In the genomic region with DNA sequence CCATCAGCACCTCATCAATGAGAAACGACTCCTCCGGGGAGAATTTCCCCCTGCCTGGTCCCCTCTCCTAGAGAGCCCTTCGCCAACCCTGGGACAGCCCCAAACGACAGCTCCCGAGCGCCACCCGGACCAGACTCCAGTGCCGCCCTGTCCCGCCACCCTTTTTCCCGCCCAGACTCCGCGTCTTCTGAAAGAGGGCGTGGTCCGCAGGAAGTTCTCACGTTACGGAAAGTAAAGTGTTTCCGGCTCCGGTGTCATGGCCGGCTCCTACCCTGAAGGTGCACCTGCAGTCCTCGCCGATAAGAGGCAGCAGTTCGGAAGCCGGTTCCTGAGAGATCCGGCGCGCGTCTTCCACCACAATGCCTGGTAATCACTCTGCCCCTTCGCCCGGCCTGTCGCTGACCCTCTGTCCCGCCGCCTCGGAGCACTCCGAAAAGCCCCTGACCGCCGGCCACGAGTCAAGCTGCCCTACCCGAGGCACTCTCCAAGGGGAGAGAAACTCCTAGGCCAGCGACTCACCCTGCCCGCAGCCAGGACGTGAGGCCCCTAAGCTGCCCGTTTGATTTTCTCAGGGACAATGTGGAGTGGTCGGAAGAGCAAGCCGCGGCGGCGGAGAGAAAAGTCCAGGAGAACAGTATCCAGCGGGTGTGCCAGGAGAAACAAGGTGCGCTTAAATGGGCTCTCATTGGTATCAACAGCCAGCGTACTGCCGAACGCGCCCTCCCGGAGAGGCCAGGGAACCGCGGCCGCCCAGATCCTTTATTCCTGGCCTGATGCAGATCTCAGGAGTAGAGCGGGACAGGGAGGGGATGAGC, we compare ENCODE assay signal across 8 cellular contexts. TPM values are rescaled to one million over a fixed set of nuclear protein-coding genes. Genes with fewer than 3 reads are reported as not detected.
DNase-seq lines count a peak whose midpoint lies in the region; ATAC-seq, FAIRE-seq and TF ChIP-seq lines count a peak whose summit lies in the region.
"Not testable (repeated sequence)": the region's sequence is repeated elsewhere in the genome, so short reads cannot be mapped to it uniquely, and the experiment has no call there.

A gene with protein sequence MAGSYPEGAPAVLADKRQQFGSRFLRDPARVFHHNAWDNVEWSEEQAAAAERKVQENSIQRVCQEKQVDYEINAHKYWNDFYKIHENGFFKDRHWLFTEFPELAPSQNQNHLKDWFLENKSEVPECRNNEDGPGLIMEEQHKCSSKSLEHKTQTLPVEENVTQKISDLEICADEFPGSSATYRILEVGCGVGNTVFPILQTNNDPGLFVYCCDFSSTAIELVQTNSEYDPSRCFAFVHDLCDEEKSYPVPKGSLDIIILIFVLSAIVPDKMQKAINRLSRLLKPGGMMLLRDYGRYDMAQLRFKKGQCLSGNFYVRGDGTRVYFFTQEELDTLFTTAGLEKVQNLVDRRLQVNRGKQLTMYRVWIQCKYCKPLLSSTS (plus strand): TSS at position 251 of the 815 bp plus-strand sequence. CDS start 6 bp downstream, at position 257.

- not testable (repeated sequence) for FAIRE-seq in pancreas (lab: Jason Lieb, UNC)

- intact Hi-C loops in Right ventricle myocardium inferior (cut with DNase I); pancreas (cut with DNase I): not testable (repeated sequence)
- intact Hi-C loops in thyroid gland (cut with DNase I) = loop anchor here (10.0 kb wide), 1 partner anchor 51 kb away; the partner anchor contains the start of gene TLK2

- H3K4me3 ChIP-seq in pancreas (peak within 1 kb of the TSS; percentile 49 to 81 (median 75)), thyroid gland (replicated peaks in 1 of 3) (peak within 1 kb of the TSS; percentile 26 to 68 (median 63))

- H3K36me3 ChIP-seq in pancreas, thyroid gland: not testable (repeated sequence)

- peak within 1 kb of the TSS; percentile 49 to 62 (median 56) for H3K27ac ChIP-seq in pancreas
- H3K27ac ChIP-seq in thyroid gland = peak within 1 kb of the TSS in 2 of 3 donors; percentile 24 to 53

- not testable (repeated sequence) for H3K27me3 ChIP-seq in pancreas, thyroid gland

- WGBS in pancreas, 2 donors = 0% methylated on average over 57 to 58 of the region's 58 CpGs
- WGBS in thyroid gland, 2 donors = 0 to 1% methylated on average over 33 to 52 of the region's 58 CpGs

- peak; percentile 96 for ATAC-seq in HG02678 (IDR thresholded peaks at IDR 0.05; ENCODE audit: unreplicated experiment)
- peak; percentile 96 for ATAC-seq in activated naive CD4-positive, alpha-beta T cell treated with anti-CD3 and anti-CD28 coated beads, Interleukin-2, amount 50 U/mL, for 72 hours
- ATAC-seq in Right ventricle myocardium inferior = peak; percentile 96
- ATAC-seq in pancreas = peak; percentile 96 to 99 (median 98)

- not testable (repeated sequence) for H3K9me3 Mint-ChIP-seq in activated naive CD4-positive, alpha-beta T cell treated with anti-CD3 and anti-CD28 coated beads, Interleukin-2, amount 50 U/mL, for 72 hours

- TF ChIP-seq CTCF in GM12873 (IDR thresholded peaks at IDR 0.05; ENCODE audit: insufficient read depth, low read depth, low read length, missing control alignments) (peak; percentile 63), pancreas (IDR thresholded peaks at IDR 0.05) (peak in 2 of 4 donors; percentile 13 to 27), thyroid gland (IDR thresholded peaks at IDR 0.05) (peak in 3 of 6 experiments; percentile 35 to 38 (median 37))

- TF ChIP-seq POLR2A in thyroid gland (IDR thresholded peaks at IDR 0.05) = peak in 1 of 2 donors; percentile 80

- H3K4me1 ChIP-seq in pancreas, thyroid gland: not testable (repeated sequence)

- peak within 1 kb of the TSS; percentile 93 to 99 for H3K27ac Mint-ChIP-seq in activated naive CD4-positive, alpha-beta T cell treated with anti-CD3 and anti-CD28 coated beads, Interleukin-2, amount 50 U/mL, for 72 hours

- not testable (repeated sequence) for H3K9me3 ChIP-seq in pancreas, thyroid gland

- DNase-seq in NCI-H1105 (lab: John Stamatoyannopoulos, UW) = peak; percentile 89
- peak; percentile 74 for DNase-seq in SKM-1 (lab: John Stamatoyannopoulos, UW; ENCODE audit: unreplicated experiment)
- DNase-seq in activated naive CD4-positive, alpha-beta T cell treated with anti-CD3 and anti-CD28 coated beads, Interleukin-2, amount 50 U/mL, for 72 hours (ENCODE audit: low spot score in 2 of 2) = peak; percentile 85 to 88
- peak; percentile 87 for DNase-seq in Right ventricle myocardium inferior (ENCODE audit: missing footprints)
- peak; percentile 81 to 91 (median 86) for DNase-seq in pancreas
- peak; percentile 88 for DNase-seq in thyroid gland

- peaks cover 16% of the 10 kb centered on the region in 2 donors for H3K36me3 Mint-ChIP-seq in activated naive CD4-positive, alpha-beta T cell treated with anti-CD3 and anti-CD28 coated beads, Interleukin-2, amount 50 U/mL, for 72 hours

RNA-seq across cellular contexts. Expression of the gene that starts here (rescaled TPM):
- total RNA-seq in activated naive CD4-positive, alpha-beta T cell treated with anti-CD3 and anti-CD28 coated beads, Interleukin-2, amount 50 U/mL, for 72 hours = 10 to 100 TPM; 22.7 to 25.1 TPM
- 15.0 TPM for total RNA-seq in Right ventricle myocardium inferior
- total RNA-seq in pancreas = 10 to 100 TPM in 1 of 6 donors, 1 to 10 TPM in 5; 4.6 to 11.0 (median 8.5) TPM
- 1 to 10 TPM; 4.0 to 4.9 TPM for polyA plus RNA-seq in pancreas
- total RNA-seq in thyroid gland = 10 to 100 TPM; 15.0 to 21.4 (median 17.5) TPM

Comparison
In these comparisons a context has a peak if more than half of its experiments do, and no peak if none do; other contexts are left out.
1. Peak in every context shown above with its lines: DNase-seq, ATAC-seq, H3K4me3 ChIP-seq and H3K27ac ChIP-seq.